ENCODE assay signal across 26 cellular contexts in genomic region chr9:82987370-82987769, GRCh38.
"Had no signal": no experiment of that assay in that cellular context is flagged by ENCODE, and none has a peak within 500 bp of the region (broad histone marks: within the 10 kb centered on the region; RNA-seq: fewer than 3 reads in every experiment).

No MANE protein-coding gene starts in this region.

- H3K27me3 Mint-ChIP-seq: dendritic cell treated with granulocyte-macrophage colony-stimulating factor and Interleukin-4, amounts not matched to agents 40 ng/mL and 50 ng/mL, for 4 days; progenitor cell of endocrine pancreas had no signal

- ATAC-seq: esophagus mucosa; gastrocnemius medialis; left lung; naive thymus-derived CD8-positive, alpha-beta T cell; sciatic nerve; stimulated activated naive B cell treated with anti-CD40 and anti-IgM and Interleukin-4, amounts not matched to agents 10 μg/mL and 1 μg/mL and 100 μg/mL, for 72 hours; upper lobe of right lung had no signal

- H3K36me3 Mint-ChIP-seq: naive thymus-derived CD8-positive, alpha-beta T cell; stimulated activated naive B cell treated with anti-CD40 and anti-IgM and Interleukin-4, amounts not matched to agents 10 μg/mL and 1 μg/mL and 100 μg/mL, for 72 hours had no signal

- H3K27ac Mint-ChIP-seq: dendritic cell treated with granulocyte-macrophage colony-stimulating factor and Interleukin-4, amounts not matched to agents 40 ng/mL and 50 ng/mL, for 4 days; endodermal cell; naive thymus-derived CD8-positive, alpha-beta T cell; progenitor cell of endocrine pancreas; stimulated activated naive B cell treated with anti-CD40 and anti-IgM and Interleukin-4, amounts not matched to agents 10 μg/mL and 1 μg/mL and 100 μg/mL, for 72 hours; stimulated activated naive CD8-positive, alpha-beta T cell treated with anti-CD3 and anti-CD28 coated beads, Interleukin-15, Interleukin-2, amounts not matched to agents 100 ng/mL and 50 ng/mL, for 24 hours had no signal

- H3K27ac ChIP-seq: epithelial cell of prostate, gastrocnemius medialis, left lung, neutrophil, parathyroid adenoma, thoracic aorta, tibial nerve, upper lobe of right lung, uterus had no signal

- DNase-seq: cerebellar nuclear complex; effector CD8-positive, alpha-beta T cell; endodermal cell; foreskin fibroblast; gastrocnemius medialis; head of caudate nucleus; kidney; left lung; mammary epithelial cell; mesendoderm; midbrain; naive thymus-derived CD8-positive, alpha-beta T cell; stimulated activated CD4-positive, alpha-beta T cell treated with anti-CD3 and anti-CD28 coated beads, Interleukin-2, amount 100 ng/mL, for 24 hours; stimulated activated naive B cell treated with anti-CD40 and anti-IgM and Interleukin-4, amounts not matched to agents 10 μg/mL and 1 μg/mL and 100 μg/mL, for 72 hours; upper lobe of right lung; uterus had no signal

- H2AFZ ChIP-seq: parathyroid adenoma had no signal

- H3K79me2 ChIP-seq: parathyroid adenoma had no signal

- H3K4me3 Mint-ChIP-seq: dendritic cell treated with granulocyte-macrophage colony-stimulating factor and Interleukin-4, amounts not matched to agents 40 ng/mL and 50 ng/mL, for 4 days; endodermal cell; naive thymus-derived CD8-positive, alpha-beta T cell; stimulated activated naive B cell treated with anti-CD40 and anti-IgM and Interleukin-4, amounts not matched to agents 10 μg/mL and 1 μg/mL and 100 μg/mL, for 72 hours; stimulated activated naive CD8-positive, alpha-beta T cell treated with anti-CD3 and anti-CD28 coated beads, Interleukin-15, Interleukin-2, amounts not matched to agents 100 ng/mL and 50 ng/mL, for 24 hours had no signal

- H3K4me3 ChIP-seq: gastrocnemius medialis, left lung, thoracic aorta, tibial nerve, upper lobe of right lung, uterus had no signal

- H3K27me3 ChIP-seq: gastrocnemius medialis, left lung, neutrophil, tibial nerve, upper lobe of right lung, uterus had no signal

- H3K4me1 ChIP-seq: gastrocnemius medialis, left lung, parathyroid adenoma, tibial nerve, upper lobe of right lung, uterus had no signal

- H3K4me1 Mint-ChIP-seq: naive thymus-derived CD8-positive, alpha-beta T cell had no signal

- H3K9me3 Mint-ChIP-seq: endodermal cell; stimulated activated naive B cell treated with anti-CD40 and anti-IgM and Interleukin-4, amounts not matched to agents 10 μg/mL and 1 μg/mL and 100 μg/mL, for 72 hours had no signal

- H3K36me3 ChIP-seq: gastrocnemius medialis, left lung, neutrophil, thoracic aorta, tibial nerve, upper lobe of right lung, uterus had no signal

- H3K9ac ChIP-seq: parathyroid adenoma had no signal

- H3K9me3 ChIP-seq: gastrocnemius medialis, left lung, neutrophil, thoracic aorta, tibial nerve, upper lobe of right lung, uterus had no signal
